17 cellular contexts compared by ENCODE assay signal in genomic region chr12:132998742-132999141, GRCh38.
"Had no signal": no experiment of that assay in that cellular context is flagged by ENCODE, and none has a peak within 500 bp of the region (broad histone marks: within the 10 kb centered on the region; RNA-seq: fewer than 3 reads in every experiment).

No MANE protein-coding gene starts in this region.

- FAIRE-seq: colon, frontal cortex, islet of Langerhans, small intestine had no signal

- DNase-seq: heart right ventricle; hypothalamus; kidney glomerular epithelial cell; natural killer cell; posterior cingulate gyrus; right cardiac atrium; small intestine; stimulated activated CD4-positive, alpha-beta T cell treated with anti-CD3 and anti-CD28 coated beads, Interleukin-2, amount 100 ng/mL, for 48 hours; stimulated activated naive CD8-positive, alpha-beta T cell treated with anti-CD3 and anti-CD28 coated beads, Interleukin-15, Interleukin-2, amounts not matched to agents 100 U/mL and 50 U/mL, for 24 hours; tibial artery; upper lobe of right lung had no signal

- H3K27ac ChIP-seq: heart right ventricle, tibial artery, upper lobe of right lung, vagina had no signal

- H3K27me3 ChIP-seq: heart right ventricle, tibial artery, upper lobe of right lung, vagina had no signal

- H3K4me3 ChIP-seq: heart right ventricle, tibial artery, upper lobe of right lung, vagina had no signal

- ATAC-seq: esophagus mucosa; heart right ventricle; natural killer cell; right cardiac atrium; stimulated activated effector memory CD8-positive, alpha-beta T cell treated with anti-CD3 and anti-CD28 coated beads, Interleukin-12 subunit alpha, Interleukin-12 subunit beta, amount 100 ng/mL, for 72 hours; stimulated activated naive CD8-positive, alpha-beta T cell treated with anti-CD3 and anti-CD28 coated beads, Interleukin-15, Interleukin-2, amounts not matched to agents 100 U/mL and 50 U/mL, for 24 hours; upper lobe of right lung had no signal

- H3K4me1 ChIP-seq: heart right ventricle, tibial artery, upper lobe of right lung, vagina had no signal

- H3K36me3 ChIP-seq: upper lobe of right lung had no signal
